9 cellular contexts compared by ENCODE assay signal in the genomic region with DNA sequence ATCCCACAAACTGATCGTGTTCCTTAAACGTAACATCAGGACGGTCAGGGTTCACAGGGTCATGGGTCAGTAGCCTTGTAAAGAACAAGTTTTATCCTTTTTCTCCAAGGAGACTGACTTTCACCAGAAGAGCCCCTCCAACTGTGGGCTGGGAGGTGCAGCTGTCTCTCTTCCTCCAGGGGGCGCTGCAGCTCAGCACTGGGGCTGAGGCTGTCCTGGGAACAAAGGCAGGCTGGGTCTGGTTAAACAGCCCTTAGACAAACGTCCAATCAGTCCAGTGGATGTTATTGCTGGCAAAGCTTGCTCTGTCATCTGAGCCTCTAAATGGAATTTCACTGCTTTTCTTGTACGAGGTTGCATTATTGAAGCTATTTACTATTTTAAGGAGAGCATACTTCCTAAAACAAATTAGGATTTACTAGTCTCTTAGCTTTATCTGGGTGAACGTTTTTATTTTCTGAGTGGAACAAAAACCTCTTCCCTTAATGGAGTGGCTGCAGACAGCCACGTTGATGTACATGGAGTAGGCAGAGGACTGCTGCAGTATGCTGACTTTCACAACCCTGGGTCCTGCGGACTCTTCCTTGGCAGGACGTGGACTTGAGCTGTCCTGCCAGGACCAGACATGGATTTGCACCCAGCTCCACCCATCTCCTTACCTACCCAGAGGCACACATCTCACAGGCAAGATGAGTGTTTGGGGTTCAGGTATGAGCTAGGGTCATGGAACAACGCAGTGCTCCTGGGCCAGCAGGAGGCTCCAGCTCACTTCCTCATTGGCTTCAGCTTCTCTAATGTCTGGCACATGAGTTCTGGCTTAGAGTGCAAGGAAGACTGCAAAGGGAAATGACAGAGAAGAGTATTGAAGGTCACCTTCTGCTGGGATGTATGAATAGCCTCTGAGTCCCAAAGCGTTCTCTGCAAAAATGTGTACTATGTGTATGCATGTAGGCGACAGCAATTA. TPM values are rescaled to one million over a fixed set of nuclear protein-coding genes. Genes with fewer than 3 reads are reported as not detected.
DNase-seq lines count a peak whose midpoint lies in the region; ATAC-seq, FAIRE-seq and TF ChIP-seq lines count a peak whose summit lies in the region.
"Had no signal": no experiment of that assay in that cellular context is flagged by ENCODE, and none has a peak within 500 bp of the region (broad histone marks: within the 10 kb centered on the region; RNA-seq: fewer than 3 reads in every experiment).

No MANE protein-coding gene starts in this region.

- in situ Hi-C loops in astrocyte of the cerebellum (cut with HindIII; ENCODE audit: low sequenced_read_pairs), result no loop called here

- TF ChIP-seq CTCF in astrocyte of the cerebellum (IDR thresholded peaks at IDR 0.05; ENCODE audit: low read depth, low read length, missing control alignments), result peak; percentile 99

- WGBS in small intestine, 3 donors, result 51 to 57% (median 52%) methylated on average over 13 of the region's 13 CpGs

- DNase-seq in ELF-1 (ENCODE audit: low read depth, low spot score) (peak; percentile 87), MV-4-11 (lab: John Stamatoyannopoulos, UW) (peak; percentile 29), T-helper 9 cell (peak; percentile 76), astrocyte of the cerebellum (ENCODE audit: low read depth) (peak; percentile 82), hippocampal formation (lab: John Stamatoyannopoulos, UW) (peak; percentile 50 to 75), small intestine (peak; percentile 71)

- H3K36me3 ChIP-seq in small intestine (ENCODE audit: control insufficient read depth in 2 of 2, insufficient read depth in 2 of 2, low read length in 2 of 2), result peaks cover 8 to 24% of the 10 kb centered on the region in 2 donors

- no peak overlapping the region for H3K4me3 ChIP-seq in astrocyte of the cerebellum (ENCODE audit: low read depth, low read length)
- H3K4me3 ChIP-seq in small intestine (ENCODE audit: low read depth in 1 of 2, low read length in 2 of 2), result no peak overlapping the region

- H3K27me3 ChIP-seq in small intestine (ENCODE audit: control insufficient read depth in 2 of 2, insufficient read depth in 2 of 2, low read length in 2 of 2), result no peaks in the 10 kb centered on the region

- ATAC-seq in GM21825 (IDR thresholded peaks at IDR 0.05; ENCODE audit: unreplicated experiment) (no peak), GM18867 (IDR thresholded peaks at IDR 0.05; ENCODE audit: unreplicated experiment) (no peak)

- no peaks in the 10 kb centered on the region for H3K9me3 ChIP-seq in small intestine (ENCODE audit: control insufficient read depth, low read depth)

- FAIRE-seq in small intestine (lab: Jason Lieb, UNC), result no peak
- FAIRE-seq: colon had no signal

- H3K4me1 ChIP-seq in small intestine (ENCODE audit: control insufficient read depth in 2 of 2, insufficient read depth in 1 of 2, low read depth in 1 of 2, low read length in 1 of 2), result no peaks in the 10 kb centered on the region

- H3K27ac ChIP-seq in small intestine (ENCODE audit: low read depth in 1 of 2, low read length in 1 of 2), result no peak overlapping the region

RNA-seq across cellular contexts. Expression of gene EXOSC2, which starts 7.8 kb away (rescaled TPM):
- 10 to 100 TPM in 2 of 3 donors, 1 to 10 TPM in 1; 6.0 to 18.8 (median 11.1) TPM for polyA plus RNA-seq in small intestine

RNA-seq across cellular contexts. Expression of gene PRDM12, which starts 36.9 kb away (rescaled TPM):
- polyA plus RNA-seq in small intestine, result under 1 TPM in 2 of 3 donors, not detected in 1; 0.09 to 0.22 TPM

Comparison
In these comparisons a context has a peak if more than half of its experiments do, and no peak if none do; other contexts are left out.
1. DNase-seq: peak in every context shown above with its lines; median percentile 87 in ELF-1; 82 in astrocyte of the cerebellum; 76 in T-helper 9 cell; 71 in small intestine; 62 in hippocampal formation; 29 in MV-4-11.